10 cellular contexts compared by ENCODE assay signal in the genomic region with DNA sequence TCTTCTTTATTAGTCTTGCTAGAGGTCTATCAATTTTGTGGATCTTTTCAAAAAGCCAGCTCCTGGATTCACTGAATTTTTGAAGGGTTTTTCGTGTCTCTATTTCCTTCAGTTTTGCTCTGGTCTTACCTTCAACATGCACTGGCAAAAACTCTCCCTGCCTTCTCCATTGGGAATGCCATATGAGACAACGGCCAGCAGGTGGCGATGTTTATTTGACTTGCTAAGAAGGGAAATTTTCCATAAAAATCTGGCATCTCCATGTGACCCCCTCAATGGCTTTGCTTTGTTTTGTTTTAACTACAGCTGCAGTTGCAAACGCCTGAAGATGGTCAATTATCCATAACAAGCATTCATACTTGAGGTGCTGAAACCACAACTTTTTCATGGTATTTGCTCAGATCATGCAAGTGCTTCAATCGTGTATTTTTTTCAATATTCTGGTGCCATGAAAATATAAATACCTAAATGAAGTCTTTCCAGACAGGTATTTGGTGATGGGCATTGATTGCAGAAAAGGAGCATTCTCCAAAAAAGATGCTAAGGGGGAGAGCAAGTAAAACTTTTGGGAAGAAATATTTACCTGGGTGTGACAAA.
DNase-seq lines count a peak whose midpoint lies in the region; ATAC-seq and TF ChIP-seq lines count a peak whose summit lies in the region.
"Had no signal": no experiment of that assay in that cellular context is flagged by ENCODE, and none has a peak within 500 bp of the region (broad histone marks: within the 10 kb centered on the region; RNA-seq: fewer than 3 reads in every experiment).

No MANE protein-coding gene starts in this region.

- no TSS peak for BruUV-seq in Calu3 (replicated peaks; lab: Mats Ljungman, UMichigan)

- no peaks in the 10 kb centered on the region for H3K4me1 Mint-ChIP-seq in activated naive CD8-positive, alpha-beta T cell treated with anti-CD3 and anti-CD28 coated beads, Interleukin-2, amount 50 U/mL, for 24 hours
- no peaks in the 10 kb centered on the region for H3K4me1 Mint-ChIP-seq in activated naive CD8-positive, alpha-beta T cell treated with anti-CD3 and anti-CD28 coated beads for 36 hours
- H3K4me1 Mint-ChIP-seq in Calu3 (ENCODE audit: low read depth, unreplicated experiment): no peaks in the 10 kb centered on the region
- H3K4me1 Mint-ChIP-seq: CD4-positive, CD25-positive, alpha-beta regulatory T cell had no signal

- CTCF ChIA-PET in Calu3 (lab: Charles Lee): no interaction called here

- intact Hi-C loops in Calu3 (cut with micrococcal nuclease; ENCODE audit: unreplicated experiment): no loop called here

- peak; percentile 1 for DNase-seq in activated naive CD8-positive, alpha-beta T cell treated with anti-CD3 and anti-CD28 coated beads, Interleukin-2, amount 50 U/mL, for 24 hours
- DNase-seq in activated naive CD8-positive, alpha-beta T cell treated with anti-CD3 and anti-CD28 coated beads for 36 hours: no peak
- DNase-seq in NCI-H460 (ENCODE audit: extremely low read depth, low read depth) (peak; percentile 14), fibroblast of peridontal ligament (ENCODE audit: extremely low read depth) (peak; percentile 14), stromal cell of bone marrow (ENCODE audit: low read depth) (peak; percentile 0), Calu3 (no peak), activated T-cell treated with anti-CD3 and anti-CD28 coated beads for 4 hours (no peak), NCI-H1694 (lab: John Stamatoyannopoulos, UW) (no peak)
- DNase-seq: CD4-positive, CD25-positive, alpha-beta regulatory T cell; T-helper 9 cell had no signal

- no peak overlapping the region for H3K27ac Mint-ChIP-seq in activated naive CD8-positive, alpha-beta T cell treated with anti-CD3 and anti-CD28 coated beads, Interleukin-2, amount 50 U/mL, for 24 hours
- H3K27ac Mint-ChIP-seq in activated naive CD8-positive, alpha-beta T cell treated with anti-CD3 and anti-CD28 coated beads for 36 hours: no peak overlapping the region
- no peak overlapping the region for H3K27ac Mint-ChIP-seq in Calu3 (ENCODE audit: unreplicated experiment)
- H3K27ac Mint-ChIP-seq: CD4-positive, CD25-positive, alpha-beta regulatory T cell had no signal

- H3K36me3 Mint-ChIP-seq in activated naive CD8-positive, alpha-beta T cell treated with anti-CD3 and anti-CD28 coated beads, Interleukin-2, amount 50 U/mL, for 24 hours (ENCODE audit: low read depth): no peaks in the 10 kb centered on the region
- no peaks in the 10 kb centered on the region for H3K36me3 Mint-ChIP-seq in activated naive CD8-positive, alpha-beta T cell treated with anti-CD3 and anti-CD28 coated beads for 36 hours
- H3K36me3 Mint-ChIP-seq in Calu3 (ENCODE audit: insufficient read depth, unreplicated experiment): no peaks in the 10 kb centered on the region
- H3K36me3 Mint-ChIP-seq: CD4-positive, CD25-positive, alpha-beta regulatory T cell had no signal

- no peak for TF ChIP-seq CTCF in Calu3 (IDR thresholded peaks at IDR 0.05; ENCODE audit: unreplicated experiment)

- no peak for ATAC-seq in activated naive CD8-positive, alpha-beta T cell treated with anti-CD3 and anti-CD28 coated beads, Interleukin-2, amount 50 U/mL, for 24 hours

- no peaks in the 10 kb centered on the region for H3K9me3 Mint-ChIP-seq in activated naive CD8-positive, alpha-beta T cell treated with anti-CD3 and anti-CD28 coated beads, Interleukin-2, amount 50 U/mL, for 24 hours
- H3K9me3 Mint-ChIP-seq in activated naive CD8-positive, alpha-beta T cell treated with anti-CD3 and anti-CD28 coated beads for 36 hours: no peaks in the 10 kb centered on the region
- H3K9me3 Mint-ChIP-seq in Calu3 (ENCODE audit: low read depth, unreplicated experiment): no peaks in the 10 kb centered on the region
- H3K9me3 Mint-ChIP-seq: CD4-positive, CD25-positive, alpha-beta regulatory T cell had no signal

- no peaks in the 10 kb centered on the region for H3K27me3 Mint-ChIP-seq in activated naive CD8-positive, alpha-beta T cell treated with anti-CD3 and anti-CD28 coated beads, Interleukin-2, amount 50 U/mL, for 24 hours
- H3K27me3 Mint-ChIP-seq in activated naive CD8-positive, alpha-beta T cell treated with anti-CD3 and anti-CD28 coated beads for 36 hours: no peaks in the 10 kb centered on the region
- no peaks in the 10 kb centered on the region for H3K27me3 Mint-ChIP-seq in Calu3 (ENCODE audit: unreplicated experiment)
- H3K27me3 Mint-ChIP-seq: CD4-positive, CD25-positive, alpha-beta regulatory T cell had no signal

- H3K4me3 Mint-ChIP-seq in activated naive CD8-positive, alpha-beta T cell treated with anti-CD3 and anti-CD28 coated beads, Interleukin-2, amount 50 U/mL, for 24 hours: no peak overlapping the region
- H3K4me3 Mint-ChIP-seq in activated naive CD8-positive, alpha-beta T cell treated with anti-CD3 and anti-CD28 coated beads for 36 hours: no peak overlapping the region
- no peak overlapping the region for H3K4me3 Mint-ChIP-seq in Calu3 (ENCODE audit: low read depth, unreplicated experiment)
- H3K4me3 Mint-ChIP-seq: CD4-positive, CD25-positive, alpha-beta regulatory T cell had no signal

Comparison
In these comparisons a context has a peak if more than half of its experiments do, and no peak if none do; other contexts are left out.
1. DNase-seq: peak in activated naive CD8-positive, alpha-beta T cell treated with anti-CD3 and anti-CD28 coated beads, Interleukin-2, amount 50 U/mL, for 24 hours (single experiment), NCI-H460 (single experiment), fibroblast of peridontal ligament (single experiment) and stromal cell of bone marrow (single experiment); none in activated naive CD8-positive, alpha-beta T cell treated with anti-CD3 and anti-CD28 coated beads for 36 hours (single experiment), Calu3 (single experiment), activated T-cell treated with anti-CD3 and anti-CD28 coated beads for 4 hours (single experiment) and NCI-H1694 (single experiment).